In the genomic region with DNA sequence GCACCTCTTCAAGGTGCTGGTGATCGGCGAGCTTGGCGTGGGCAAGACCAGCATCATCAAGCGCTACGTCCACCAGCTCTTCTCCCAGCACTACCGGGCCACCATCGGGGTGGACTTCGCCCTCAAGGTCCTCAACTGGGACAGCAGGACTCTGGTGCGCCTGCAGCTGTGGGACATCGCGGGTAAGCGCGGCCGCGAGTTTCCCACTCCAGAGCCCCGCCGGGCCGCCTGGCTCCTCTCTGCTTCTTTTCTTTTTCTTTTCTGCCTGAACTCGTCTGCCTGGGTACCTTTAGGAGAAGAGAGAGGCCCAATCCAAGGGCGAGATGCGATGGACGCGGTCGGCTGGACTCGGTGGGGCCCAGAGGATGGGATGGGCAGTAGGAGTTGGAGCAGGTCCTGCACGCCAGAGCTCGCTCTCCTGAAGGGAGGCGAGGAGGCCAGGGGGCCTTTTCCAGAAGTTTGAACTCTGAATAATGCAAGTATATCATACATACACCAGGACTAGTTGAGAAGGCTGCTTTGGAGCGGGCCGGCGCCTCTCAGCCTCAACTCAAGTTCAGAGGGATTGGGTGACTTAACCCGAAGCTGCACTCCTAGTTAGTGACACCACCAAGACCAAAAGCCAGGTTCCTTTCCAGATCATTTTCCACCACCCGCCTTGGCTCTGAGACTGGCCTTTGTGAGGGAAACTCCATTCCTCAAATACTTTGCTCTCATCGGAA, we compare ENCODE assay signal across 1 cellular context.
TF ChIP-seq lines count a peak whose summit lies in the region.

No MANE protein-coding gene starts in this region.

TF ChIP-seq in IMR-90, 13 proteins besides CTCF, POLR2A, EP300 and RAD21 (continued from another document):
- TF ChIP-seq, protein P1, sequence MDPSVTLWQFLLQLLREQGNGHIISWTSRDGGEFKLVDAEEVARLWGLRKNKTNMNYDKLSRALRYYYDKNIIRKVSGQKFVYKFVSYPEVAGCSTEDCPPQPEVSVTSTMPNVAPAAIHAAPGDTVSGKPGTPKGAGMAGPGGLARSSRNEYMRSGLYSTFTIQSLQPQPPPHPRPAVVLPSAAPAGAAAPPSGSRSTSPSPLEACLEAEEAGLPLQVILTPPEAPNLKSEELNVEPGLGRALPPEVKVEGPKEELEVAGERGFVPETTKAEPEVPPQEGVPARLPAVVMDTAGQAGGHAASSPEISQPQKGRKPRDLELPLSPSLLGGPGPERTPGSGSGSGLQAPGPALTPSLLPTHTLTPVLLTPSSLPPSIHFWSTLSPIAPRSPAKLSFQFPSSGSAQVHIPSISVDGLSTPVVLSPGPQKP (IDR thresholded peaks at IDR 0.05; ENCODE audit: borderline replicate concordance, low read depth, low read length) = no peak
- TF ChIP-seq RCOR1 (IDR thresholded peaks at IDR 0.05; ENCODE audit: insufficient replicate concordance, low read length) (no peak), BHLHE40 (IDR thresholded peaks at IDR 0.05; ENCODE audit: low read depth, low read length) (no peak)
